23 cellular contexts compared by ENCODE assay signal in the genomic region with DNA sequence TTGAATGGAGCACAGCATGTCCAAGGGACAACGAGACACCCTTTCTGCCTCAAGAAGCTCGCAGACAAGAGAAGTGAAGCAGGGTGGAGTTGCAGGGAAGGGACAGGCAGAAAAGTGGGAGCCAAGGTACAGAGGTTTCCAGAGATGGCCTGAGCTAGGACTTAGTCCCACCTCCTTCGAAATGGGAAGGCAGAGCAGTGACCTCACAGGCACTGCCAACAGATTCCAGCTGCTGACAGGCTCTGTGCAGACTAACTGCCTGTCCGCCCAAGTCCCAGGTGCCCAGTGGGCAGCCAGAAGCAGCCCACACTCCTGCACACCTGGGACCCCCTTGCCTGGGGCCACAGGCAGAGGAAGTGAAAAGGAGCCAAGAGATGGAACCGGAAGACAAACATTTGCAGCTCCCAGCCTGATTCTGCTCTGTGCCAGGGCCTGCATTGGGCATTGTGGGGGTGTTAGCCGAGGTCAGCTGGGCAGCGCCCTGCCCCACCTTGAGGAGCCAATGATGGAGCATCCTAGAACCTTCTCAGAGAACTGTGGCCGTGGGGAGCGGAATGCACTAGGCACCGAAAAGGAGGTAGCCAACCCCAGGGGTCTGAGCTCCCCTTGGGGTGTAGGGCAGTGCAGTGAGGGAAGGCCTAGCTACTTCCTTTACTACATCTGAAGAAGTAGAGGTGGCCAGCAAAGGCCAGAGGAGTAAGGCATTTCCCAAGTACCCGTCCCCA. TPM values are rescaled to one million over a fixed set of nuclear protein-coding genes. Genes with fewer than 3 reads are reported as not detected.
"Had no signal": no experiment of that assay in that cellular context is flagged by ENCODE, and none has a peak within 500 bp of the region (broad histone marks: within the 10 kb centered on the region; RNA-seq: fewer than 3 reads in every experiment).

No MANE protein-coding gene starts in this region.

- H3K27me3 ChIP-seq: right lobe of liver, testis, upper lobe of right lung, vagina had no signal

- ATAC-seq: esophagus mucosa; heart left ventricle; mucosa of descending colon; naive thymus-derived CD8-positive, alpha-beta T cell; psoas muscle; right lobe of liver; stimulated activated effector memory CD8-positive, alpha-beta T cell treated with anti-CD3 and anti-CD28 coated beads, Interleukin-12 subunit alpha, Interleukin-12 subunit beta, amount 100 ng/mL, for 72 hours; upper lobe of right lung had no signal

- H3K27ac ChIP-seq: heart left ventricle, parathyroid adenoma, psoas muscle, right lobe of liver, testis, tibial nerve, upper lobe of right lung, vagina had no signal

- H3K4me1 ChIP-seq: heart left ventricle, parathyroid adenoma, psoas muscle, right lobe of liver, testis, tibial nerve, upper lobe of right lung, vagina had no signal

- H3K9me3 ChIP-seq: heart left ventricle, mucosa of descending colon, psoas muscle, right lobe of liver, testis, tibial nerve, upper lobe of right lung, vagina had no signal

- H3K4me3 ChIP-seq: heart left ventricle, mucosa of descending colon, psoas muscle, right lobe of liver, testis, tibial nerve, upper lobe of right lung, vagina had no signal

- H3K9me3 Mint-ChIP-seq: naive thymus-derived CD8-positive, alpha-beta T cell; neural crest cell; stimulated activated effector memory CD8-positive, alpha-beta T cell treated with anti-CD3 and anti-CD28 coated beads, Interleukin-12 subunit alpha, Interleukin-12 subunit beta, amount 100 ng/mL, for 72 hours; stimulated activated naive CD8-positive, alpha-beta T cell treated with anti-CD3 and anti-CD28 coated beads, Interleukin-15, Interleukin-2, amounts not matched to agents 100 ng/mL and 50 ng/mL, for 24 hours had no signal

- FAIRE-seq: endometrium, frontal cortex had no signal

- H3K4me3 Mint-ChIP-seq: naive thymus-derived CD8-positive, alpha-beta T cell; neural crest cell; stimulated activated effector memory CD8-positive, alpha-beta T cell treated with anti-CD3 and anti-CD28 coated beads, Interleukin-12 subunit alpha, Interleukin-12 subunit beta, amount 100 ng/mL, for 72 hours; stimulated activated naive CD8-positive, alpha-beta T cell treated with anti-CD3 and anti-CD28 coated beads, Interleukin-15, Interleukin-2, amounts not matched to agents 100 ng/mL and 50 ng/mL, for 24 hours had no signal

- DNase-seq: effector memory CD4-positive, alpha-beta T cell; heart left ventricle; hippocampal formation; kidney glomerular epithelial cell; mucosa of descending colon; naive thymus-derived CD8-positive, alpha-beta T cell; occipital lobe; psoas muscle; right lobe of liver; stimulated activated CD4-positive, alpha-beta T cell treated with anti-CD3 and anti-CD28 coated beads, Interleukin-4, amount 100 ng/mL, for 1 hour; stimulated activated CD8-positive, alpha-beta memory T cell treated with anti-CD3 and anti-CD28 coated beads, Interleukin-4, amount 100 ng/mL, for 48 hours; testis; upper lobe of right lung had no signal

- H3K36me3 Mint-ChIP-seq: naive thymus-derived CD8-positive, alpha-beta T cell; stimulated activated effector memory CD8-positive, alpha-beta T cell treated with anti-CD3 and anti-CD28 coated beads, Interleukin-12 subunit alpha, Interleukin-12 subunit beta, amount 100 ng/mL, for 72 hours had no signal

- H3K27ac Mint-ChIP-seq: stimulated activated effector memory CD8-positive, alpha-beta T cell treated with anti-CD3 and anti-CD28 coated beads, Interleukin-12 subunit alpha, Interleukin-12 subunit beta, amount 100 ng/mL, for 72 hours; stimulated activated naive CD8-positive, alpha-beta T cell treated with anti-CD3 and anti-CD28 coated beads, Interleukin-15, Interleukin-2, amounts not matched to agents 100 ng/mL and 50 ng/mL, for 24 hours had no signal

- H3K4me1 Mint-ChIP-seq: naive thymus-derived CD8-positive, alpha-beta T cell; neural crest cell; stimulated activated effector memory CD8-positive, alpha-beta T cell treated with anti-CD3 and anti-CD28 coated beads, Interleukin-12 subunit alpha, Interleukin-12 subunit beta, amount 100 ng/mL, for 72 hours had no signal

- H3K36me3 ChIP-seq: heart left ventricle, right lobe of liver, tibial nerve, upper lobe of right lung, vagina had no signal

RNA-seq across cellular contexts. Expression of gene RSPO1, which starts 27.5 kb away (rescaled TPM):
- total RNA-seq: frontal cortex; glomerular endothelial cell; naive thymus-derived CD8-positive, alpha-beta T cell; occipital lobe; psoas muscle; right lobe of liver had no signal
- polyA plus RNA-seq: heart left ventricle had no signal
